ENCODE assay signal across 31 cellular contexts in genomic region chr7:135076882-135077281, GRCh38.
"Had no signal": no experiment of that assay in that cellular context is flagged by ENCODE, and none has a peak within 500 bp of the region (broad histone marks: within the 10 kb centered on the region; RNA-seq: fewer than 3 reads in every experiment).

No MANE protein-coding gene starts in this region.

- H3K9me3 Mint-ChIP-seq: activated CD4-positive, alpha-beta memory T cell treated with anti-CD3 and anti-CD28 coated beads, Interleukin-2, amount 10 ng/mL, durations not matched to agents 7 days and 5 days; activated naive CD4-positive, alpha-beta T cell treated with anti-CD3 and anti-CD28 coated beads, Interleukin-2, amount 50 U/mL, for 24 hours; activated naive CD8-positive, alpha-beta T cell treated with anti-CD3 and anti-CD28 coated beads, Interleukin-2, amount 10 ng/mL, durations not matched to agents 7 days and 5 days; central memory CD8-positive, alpha-beta T cell had no signal

- H3K27me3 ChIP-seq: ascending aorta, cardiac muscle cell had no signal

- H3K4me1 ChIP-seq: ascending aorta had no signal

- ATAC-seq: activated CD8-positive, alpha-beta memory T cell treated with anti-CD3 and anti-CD28 coated beads, Interleukin-2, amount 10 ng/mL, durations not matched to agents 7 days and 5 days had no signal

- H3K27me3 Mint-ChIP-seq: activated CD4-positive, alpha-beta memory T cell treated with anti-CD3 and anti-CD28 coated beads, Interleukin-2, amount 10 ng/mL, durations not matched to agents 7 days and 5 days; activated CD8-positive, alpha-beta memory T cell treated with anti-CD3 and anti-CD28 coated beads, Interleukin-2, amount 10 ng/mL, durations not matched to agents 7 days and 5 days; activated naive CD4-positive, alpha-beta T cell treated with anti-CD3 and anti-CD28 coated beads, Interleukin-2, amount 50 U/mL, for 24 hours; activated naive CD8-positive, alpha-beta T cell treated with anti-CD3 and anti-CD28 coated beads, Interleukin-2, amount 10 ng/mL, durations not matched to agents 7 days and 5 days; central memory CD8-positive, alpha-beta T cell had no signal

- H3K9me3 ChIP-seq: ascending aorta had no signal

- H3K36me3 ChIP-seq: ascending aorta, cardiac muscle cell had no signal

- H3K4me3 Mint-ChIP-seq: activated CD4-positive, alpha-beta memory T cell treated with anti-CD3 and anti-CD28 coated beads, Interleukin-2, amount 10 ng/mL, durations not matched to agents 7 days and 5 days; activated CD8-positive, alpha-beta memory T cell treated with anti-CD3 and anti-CD28 coated beads, Interleukin-2, amount 10 ng/mL, durations not matched to agents 7 days and 5 days; activated naive CD4-positive, alpha-beta T cell treated with anti-CD3 and anti-CD28 coated beads, Interleukin-2, amount 50 U/mL, for 24 hours; activated naive CD8-positive, alpha-beta T cell treated with anti-CD3 and anti-CD28 coated beads, Interleukin-2, amount 10 ng/mL, durations not matched to agents 7 days and 5 days; central memory CD8-positive, alpha-beta T cell had no signal

- H3K4me1 Mint-ChIP-seq: activated CD4-positive, alpha-beta memory T cell treated with anti-CD3 and anti-CD28 coated beads, Interleukin-2, amount 10 ng/mL, durations not matched to agents 7 days and 5 days; activated CD8-positive, alpha-beta memory T cell treated with anti-CD3 and anti-CD28 coated beads, Interleukin-2, amount 10 ng/mL, durations not matched to agents 7 days and 5 days; activated naive CD4-positive, alpha-beta T cell treated with anti-CD3 and anti-CD28 coated beads, Interleukin-2, amount 50 U/mL, for 24 hours; activated naive CD8-positive, alpha-beta T cell treated with anti-CD3 and anti-CD28 coated beads, Interleukin-2, amount 10 ng/mL, durations not matched to agents 7 days and 5 days; central memory CD8-positive, alpha-beta T cell had no signal

- H3K27ac Mint-ChIP-seq: activated CD4-positive, alpha-beta memory T cell treated with anti-CD3 and anti-CD28 coated beads, Interleukin-2, amount 10 ng/mL, durations not matched to agents 7 days and 5 days; activated CD8-positive, alpha-beta memory T cell treated with anti-CD3 and anti-CD28 coated beads, Interleukin-2, amount 10 ng/mL, durations not matched to agents 7 days and 5 days; activated naive CD4-positive, alpha-beta T cell treated with anti-CD3 and anti-CD28 coated beads, Interleukin-2, amount 50 U/mL, for 24 hours; activated naive CD8-positive, alpha-beta T cell treated with anti-CD3 and anti-CD28 coated beads, Interleukin-2, amount 10 ng/mL, durations not matched to agents 7 days and 5 days had no signal

- H3K36me3 Mint-ChIP-seq: activated CD8-positive, alpha-beta memory T cell treated with anti-CD3 and anti-CD28 coated beads, Interleukin-2, amount 10 ng/mL, durations not matched to agents 7 days and 5 days; activated naive CD4-positive, alpha-beta T cell treated with anti-CD3 and anti-CD28 coated beads, Interleukin-2, amount 50 U/mL, for 24 hours; activated naive CD8-positive, alpha-beta T cell treated with anti-CD3 and anti-CD28 coated beads, Interleukin-2, amount 10 ng/mL, durations not matched to agents 7 days and 5 days had no signal

- H3K27ac ChIP-seq: ascending aorta, cardiac muscle cell, VCaP had no signal

- H3K4me3 ChIP-seq: ascending aorta, cardiac muscle cell had no signal

- DNase-seq: activated CD4-positive, alpha-beta memory T cell treated with anti-CD3 and anti-CD28 coated beads, Interleukin-2, amount 10 ng/mL, durations not matched to agents 7 days and 5 days; activated CD4-positive, alpha-beta T cell treated with anti-CD3 and anti-CD28 coated beads for 1 hour; activated CD4-positive, alpha-beta T cell treated with anti-CD3 and anti-CD28 coated beads for 48 hours; activated CD4-positive, CD25-positive, alpha-beta regulatory T cell; activated CD8-positive, alpha-beta memory T cell treated with anti-CD3 and anti-CD28 coated beads for 24 hours; activated CD8-positive, alpha-beta memory T cell treated with anti-CD3 and anti-CD28 coated beads, Interleukin-2, amount 10 ng/mL, durations not matched to agents 7 days and 5 days; activated CD8-positive, alpha-beta memory T cell treated with anti-CD3 and anti-CD28 coated beads, Interleukin-2, amount 50 U/mL, for 48 hours; activated effector memory CD4-positive, alpha-beta T cell treated with Interleukin-2 at 50 U/mL for 16 hours; activated naive CD4-positive, alpha-beta T cell; activated naive CD8-positive, alpha-beta T cell treated with anti-CD3 and anti-CD28 coated beads, Interleukin-2, amount 10 ng/mL, durations not matched to agents 7 days and 5 days; activated T-cell treated with anti-CD3 and anti-CD28 coated beads, Interleukin-2, amount 50 U/mL, for 48 hours; amygdala; Karpas-422; NCI-H1048; NCI-H1105 treated with DMSO at 0.1 percent for 48 hours; NCI-H1436 treated with DMSO at 0.1 percent for 48 hours; NCI-H1694 treated with DMSO at 0.1 percent for 48 hours; NCI-H2029; NCI-H345; NCI-H524 treated with DMSO at 0.1 percent for 48 hours; NK-92 treated with Interleukin-12 subunit alpha and Interleukin-12 subunit beta, amount 100 ng/mL, for 24 hours; Right ventricle myocardium superior; SW 1271; T-helper 1 cell; T-helper 2 cell; T-helper 9 cell had no signal
